ENCODE assay signal across 8 cellular contexts in the genomic region with DNA sequence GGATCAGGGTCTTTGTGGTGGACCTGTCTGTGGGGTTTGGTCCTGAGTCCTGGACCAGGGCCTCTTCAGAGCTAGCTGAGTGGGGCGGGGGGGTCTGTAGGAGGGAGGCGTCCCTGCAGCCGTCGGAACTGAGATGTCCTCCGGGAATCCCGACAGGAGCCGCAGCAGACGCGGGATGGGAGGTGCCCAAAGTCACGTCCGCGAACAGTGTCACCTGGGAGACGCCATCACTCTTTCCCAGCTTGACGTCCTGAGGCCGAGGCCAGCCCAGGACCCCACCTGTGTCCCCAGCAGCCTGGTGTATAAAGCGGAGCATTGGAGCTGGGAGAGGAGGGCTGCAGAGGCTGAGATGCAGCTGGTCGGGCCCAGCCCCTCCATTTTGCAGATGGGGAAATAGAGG.
"Had no signal": no experiment of that assay in that cellular context is flagged by ENCODE, and none has a peak within 500 bp of the region (broad histone marks: within the 10 kb centered on the region; RNA-seq: fewer than 3 reads in every experiment).

No MANE protein-coding gene starts in this region.

- H3K36me3 Mint-ChIP-seq: IgD-negative memory B cell had no signal

- FAIRE-seq: H1, H54, HepG2 had no signal

- ATAC-seq: GM23338, HepG2 had no signal

- H2AFZ ChIP-seq: GM23338 had no signal

- H3K27ac Mint-ChIP-seq: GM23338, H9, IgD-negative memory B cell had no signal

- H3K4me3 Mint-ChIP-seq: GM23338, H9, IgD-negative memory B cell had no signal

- H3K9me3 Mint-ChIP-seq: GM23338, IgD-negative memory B cell had no signal

- H3K4me3 ChIP-seq: GM23338 had no signal

- DNase-seq: H9, HCEC 1CT had no signal

- H3K4me1 Mint-ChIP-seq: GM23338, H9, IgD-negative memory B cell had no signal

- H3K27ac ChIP-seq: HL-60 had no signal

- H3K4me2 ChIP-seq: GM23338 had no signal
